Comparison of ENCODE assay signal across 1 cellular context in the genomic region with DNA sequence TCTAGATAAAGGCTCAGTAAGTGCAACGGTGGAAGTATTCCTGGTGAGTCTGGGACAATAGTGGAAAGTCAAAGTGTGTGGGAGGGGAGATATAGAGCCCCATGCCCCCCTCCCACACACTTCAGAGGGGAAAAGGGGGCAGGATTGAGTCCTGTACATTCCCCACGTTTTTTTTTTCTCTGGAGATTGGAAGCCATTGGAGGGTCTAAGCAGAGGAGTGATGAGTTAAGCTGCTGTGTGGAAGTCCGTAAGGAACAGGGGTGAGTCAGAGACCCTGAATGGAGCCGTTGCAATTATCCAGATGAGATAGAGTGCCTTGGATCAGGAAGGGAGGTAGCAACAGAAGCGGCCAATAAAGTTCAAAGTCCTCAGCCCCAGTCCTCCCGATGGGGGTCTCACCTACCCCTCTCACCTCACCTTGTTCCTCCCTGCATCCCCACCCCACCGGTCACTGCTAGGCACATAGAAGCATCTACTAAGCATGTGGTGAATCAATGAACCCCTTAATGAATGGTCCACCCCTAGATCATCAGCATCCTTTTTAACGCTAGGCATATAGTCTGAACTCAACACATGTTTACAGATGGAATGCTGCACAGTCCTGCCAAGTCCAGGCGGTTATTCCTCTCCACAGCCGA.
TF ChIP-seq lines count a peak whose summit lies in the region.

No MANE protein-coding gene starts in this region.

TF ChIP-seq in SK-N-SH treated with all-trans-retinoic acid at 6 μM for 48 hours, 23 proteins besides CTCF, POLR2A, EP300 and RAD21 (continued from another document):
- TF ChIP-seq, protein P1, sequence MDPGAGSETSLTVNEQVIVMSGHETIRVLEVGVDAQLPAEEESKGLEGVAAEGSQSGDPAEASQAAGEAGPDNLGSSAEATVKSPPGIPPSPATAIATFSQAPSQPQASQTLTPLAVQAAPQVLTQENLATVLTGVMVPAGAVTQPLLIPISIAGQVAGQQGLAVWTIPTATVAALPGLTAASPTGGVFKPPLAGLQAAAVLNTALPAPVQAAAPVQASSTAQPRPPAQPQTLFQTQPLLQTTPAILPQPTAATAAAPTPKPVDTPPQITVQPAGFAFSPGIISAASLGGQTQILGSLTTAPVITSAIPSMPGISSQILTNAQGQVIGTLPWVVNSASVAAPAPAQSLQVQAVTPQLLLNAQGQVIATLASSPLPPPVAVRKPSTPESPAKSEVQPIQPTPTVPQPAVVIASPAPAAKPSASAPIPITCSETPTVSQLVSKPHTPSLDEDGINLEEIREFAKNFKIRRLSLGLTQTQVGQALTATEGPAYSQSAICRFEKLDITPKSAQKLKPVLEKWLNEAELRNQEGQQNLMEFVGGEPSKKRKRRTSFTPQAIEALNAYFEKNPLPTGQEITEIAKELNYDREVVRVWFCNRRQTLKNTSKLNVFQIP (CRISPR knock-in tag; IDR thresholded peaks at IDR 0.05; ENCODE audit: borderline replicate concordance, low read depth), result no peak
- no peak for TF ChIP-seq PPARA (CRISPR knock-in tag; IDR thresholded peaks at IDR 0.05; ENCODE audit: borderline replicate concordance)
- TF ChIP-seq, protein P2, sequence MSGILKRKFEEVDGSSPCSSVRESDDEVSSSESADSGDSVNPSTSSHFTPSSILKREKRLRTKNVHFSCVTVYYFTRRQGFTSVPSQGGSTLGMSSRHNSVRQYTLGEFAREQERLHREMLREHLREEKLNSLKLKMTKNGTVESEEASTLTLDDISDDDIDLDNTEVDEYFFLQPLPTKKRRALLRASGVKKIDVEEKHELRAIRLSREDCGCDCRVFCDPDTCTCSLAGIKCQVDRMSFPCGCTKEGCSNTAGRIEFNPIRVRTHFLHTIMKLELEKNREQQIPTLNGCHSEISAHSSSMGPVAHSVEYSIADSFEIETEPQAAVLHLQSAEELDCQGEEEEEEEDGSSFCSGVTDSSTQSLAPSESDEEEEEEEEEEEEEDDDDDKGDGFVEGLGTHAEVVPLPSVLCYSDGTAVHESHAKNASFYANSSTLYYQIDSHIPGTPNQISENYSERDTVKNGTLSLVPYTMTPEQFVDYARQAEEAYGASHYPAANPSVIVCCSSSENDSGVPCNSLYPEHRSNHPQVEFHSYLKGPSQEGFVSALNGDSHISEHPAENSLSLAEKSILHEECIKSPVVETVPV (CRISPR knock-in tag; IDR thresholded peaks at IDR 0.05), result no peak
TF ChIP-seq in SK-N-SH treated with all-trans-retinoic acid at 6 μM for 48 hours: peak in this region for 0.
